In the genomic region with DNA sequence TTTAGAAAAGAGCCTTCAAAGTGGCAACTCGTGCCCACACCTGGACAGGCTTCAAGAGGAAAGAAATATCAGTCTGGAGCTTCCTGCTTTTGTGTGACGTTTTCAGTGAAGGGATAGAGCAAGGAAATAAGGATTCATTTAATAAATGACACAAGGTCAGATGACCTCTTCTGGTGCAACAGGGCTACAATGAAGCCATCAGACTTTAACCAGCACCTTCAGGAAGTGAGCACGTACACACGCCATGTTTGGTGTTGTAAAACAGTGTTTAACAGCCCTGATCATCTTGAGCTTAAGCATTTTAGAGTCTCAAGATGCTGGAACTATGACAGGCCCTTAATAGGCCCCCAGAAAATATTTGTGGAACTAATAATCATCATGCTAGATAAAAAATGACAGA, we compare ENCODE assay signal across 29 cellular contexts. TPM values are rescaled to one million over a fixed set of nuclear protein-coding genes. Genes with fewer than 3 reads are reported as not detected.
"Had no signal": no experiment of that assay in that cellular context is flagged by ENCODE, and none has a peak within 500 bp of the region (broad histone marks: within the 10 kb centered on the region; RNA-seq: fewer than 3 reads in every experiment).

No MANE protein-coding gene starts in this region.

- H3K27ac Mint-ChIP-seq: activated CD4-positive, alpha-beta T cell treated with anti-CD3 and anti-CD28 coated beads for 36 hours; activated naive CD4-positive, alpha-beta T cell treated with anti-CD3 and anti-CD28 coated beads, Interleukin-2, amount 50 U/mL, for 72 hours; activated T-cell treated with anti-CD3 and anti-CD28 coated beads, Interleukin-2, amount 50 U/mL, for 72 hours; naive B cell; nephron progenitor cell; stimulated activated naive CD8-positive, alpha-beta T cell treated with anti-CD3 and anti-CD28 coated beads, Interleukin-15, Interleukin-2, amounts not matched to agents 100 ng/mL and 50 ng/mL, for 24 hours; type B pancreatic cell had no signal

- H3K36me3 Mint-ChIP-seq: activated naive CD4-positive, alpha-beta T cell treated with anti-CD3 and anti-CD28 coated beads, Interleukin-2, amount 50 U/mL, for 72 hours; naive B cell; type B pancreatic cell had no signal

- H3K27me3 Mint-ChIP-seq: progenitor cell of endocrine pancreas; stimulated activated naive CD8-positive, alpha-beta T cell treated with anti-CD3 and anti-CD28 coated beads, Interleukin-15, Interleukin-2, amounts not matched to agents 100 ng/mL and 50 ng/mL, for 24 hours had no signal

- H3K9me3 Mint-ChIP-seq: activated naive CD4-positive, alpha-beta T cell treated with anti-CD3 and anti-CD28 coated beads, Interleukin-2, amount 50 U/mL, for 72 hours; activated T-cell treated with anti-CD3 and anti-CD28 coated beads, Interleukin-2, amount 50 U/mL, for 72 hours; central memory CD8-positive, alpha-beta T cell; stimulated activated naive CD8-positive, alpha-beta T cell treated with anti-CD3 and anti-CD28 coated beads, Interleukin-15, Interleukin-2, amounts not matched to agents 100 ng/mL and 50 ng/mL, for 24 hours; type B pancreatic cell had no signal

- H3K4me1 Mint-ChIP-seq: activated CD4-positive, alpha-beta T cell treated with anti-CD3 and anti-CD28 coated beads for 36 hours; central memory CD8-positive, alpha-beta T cell; naive B cell had no signal

- DNase-seq: activated CD4-positive, alpha-beta T cell treated with anti-CD3 and anti-CD28 coated beads for 36 hours; activated CD4-positive, CD25-positive, alpha-beta regulatory T cell; activated naive CD4-positive, alpha-beta T cell; activated T-cell treated with anti-CD3 and anti-CD28 coated beads for 4 hours; activated T-cell treated with anti-CD3 and anti-CD28 coated beads, Interleukin-2, amount 50 U/mL, for 72 hours; dermis blood vessel endothelial cell; effector CD4-positive, alpha-beta T cell; esophagus squamous epithelium; foreskin melanocyte; heart right ventricle; kidney glomerular epithelial cell; left ventricle myocardium inferior; mammary epithelial cell; naive B cell; nephron progenitor cell; ovary; right lobe of liver; stimulated activated CD4-positive, alpha-beta T cell treated with anti-CD3 and anti-CD28 coated beads, Interleukin-12 subunit alpha, Interleukin-12 subunit beta, amount 100 ng/mL, for 4 hours; stimulated activated CD4-positive, alpha-beta T cell treated with anti-CD3 and anti-CD28 coated beads, Interleukin-4, amount 100 ng/mL, for 1 hour; uterus had no signal

- ATAC-seq: activated CD4-positive, alpha-beta T cell treated with anti-CD3 and anti-CD28 coated beads for 36 hours; activated naive CD4-positive, alpha-beta T cell treated with anti-CD3 and anti-CD28 coated beads, Interleukin-2, amount 50 U/mL, for 72 hours; activated T-cell treated with anti-CD3 and anti-CD28 coated beads, Interleukin-2, amount 50 U/mL, for 72 hours; heart right ventricle; right lobe of liver had no signal

- H3K4me3 Mint-ChIP-seq: activated CD4-positive, alpha-beta T cell treated with anti-CD3 and anti-CD28 coated beads for 36 hours; activated T-cell treated with anti-CD3 and anti-CD28 coated beads, Interleukin-2, amount 50 U/mL, for 72 hours; central memory CD8-positive, alpha-beta T cell; naive B cell; nephron progenitor cell; stimulated activated naive CD8-positive, alpha-beta T cell treated with anti-CD3 and anti-CD28 coated beads, Interleukin-15, Interleukin-2, amounts not matched to agents 100 ng/mL and 50 ng/mL, for 24 hours; type B pancreatic cell had no signal

RNA-seq across cellular contexts. Expression of a gene that starts 59.2 kb away (rescaled TPM):
- total RNA-seq: activated CD4-positive, alpha-beta T cell treated with anti-CD3 and anti-CD28 coated beads for 36 hours; activated naive CD4-positive, alpha-beta T cell treated with anti-CD3 and anti-CD28 coated beads, Interleukin-2, amount 50 U/mL, for 72 hours; activated T-cell treated with anti-CD3 and anti-CD28 coated beads, Interleukin-2, amount 50 U/mL, for 72 hours; breast epithelium; dermis blood vessel endothelial cell; glomerular endothelial cell; heart right ventricle; left ventricle myocardium inferior; mammary epithelial cell; renal cortical epithelial cell; right lobe of liver; subcutaneous adipose tissue had no signal
